ENCODE assay signal across 24 cellular contexts in the genomic region with DNA sequence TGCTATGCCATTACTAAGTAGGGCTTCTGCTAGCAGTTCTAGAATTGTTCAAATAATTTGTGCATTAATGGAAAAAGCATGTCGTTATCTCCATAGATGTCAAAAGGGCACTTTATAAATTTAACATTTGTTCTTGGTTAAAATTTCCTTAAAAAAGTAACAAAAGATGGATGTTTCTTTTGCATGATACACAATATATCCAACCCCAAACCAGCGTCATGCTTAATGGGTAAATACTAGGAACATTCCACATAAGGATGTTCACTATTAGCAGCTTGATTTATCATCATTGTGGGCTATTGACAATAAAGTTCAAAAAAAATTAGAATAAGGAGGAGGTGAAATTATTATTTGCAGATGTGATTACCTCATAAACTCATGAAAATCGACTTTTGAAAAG.
"Had no signal": no experiment of that assay in that cellular context is flagged by ENCODE, and none has a peak within 500 bp of the region (broad histone marks: within the 10 kb centered on the region; RNA-seq: fewer than 3 reads in every experiment).

No MANE protein-coding gene starts in this region.

- H3K4me1 Mint-ChIP-seq: T-cell had no signal

- H3K9me3 Mint-ChIP-seq: T-cell had no signal

- H3K27me3 ChIP-seq: MG63 had no signal

- H3K4me3 Mint-ChIP-seq: T-cell had no signal

- H3K36me3 ChIP-seq: MG63 had no signal

- DNase-seq: IMR-90, Karpas-422, KG1, MG63, NCI-H1092, NCI-H1105 treated with DMSO at 0.1 percent for 48 hours, NCI-H1417 treated with DMSO at 0.1 percent for 48 hours, NCI-H146, NCI-H1694 treated with DMSO at 0.1 percent for 48 hours, NCI-H1930, NCI-H2081, NCI-H2107, NCI-H2227 treated with DMSO at 0.1 percent for 48 hours, NCI-H510A, NCI-H524 treated with DMSO at 0.1 percent for 48 hours, NCI-H69, NCI-H774, RPMI8226, SHP77, SK-N-SH, SW 1271, T-cell had no signal

- H3K36me3 Mint-ChIP-seq: T-cell had no signal

- H3K9me3 ChIP-seq: MG63, SK-N-SH had no signal

- ATAC-seq: HepG2, T-cell had no signal

- H3K4me3 ChIP-seq: MG63 had no signal

- H3K27ac Mint-ChIP-seq: T-cell had no signal

- FAIRE-seq: HepG2, RCC 7860 had no signal
